In genomic region chr5:151051066-151051930, GRCh38 we compare ENCODE assay signal across 8 cellular contexts. TPM values are rescaled to one million over a fixed set of nuclear protein-coding genes. Genes with fewer than 3 reads are reported as not detected.
A peak's percentile ranks its signal among the peaks of the same experiment; 100 is the strongest.
DNase-seq lines count a peak whose midpoint lies in the region; ATAC-seq and TF ChIP-seq lines count a peak whose summit lies in the region.

No MANE protein-coding gene starts in this region.

- intact Hi-C loops in left colon (cut with DNase I, micrococcal nuclease): loop anchor here (2.0 to 10.0 kb wide), 4 partner anchors 49 to 194 kb away; no protein-coding TSS in a partner anchor

- peaks cover 10% of the 10 kb centered on the region for H3K36me3 Mint-ChIP-seq in HFFc6 (ENCODE audit: low read depth)
- H3K36me3 Mint-ChIP-seq in central memory CD8-positive, alpha-beta T cell (ENCODE audit: insufficient read depth): peaks cover 73% of the 10 kb centered on the region

- H3K4me1 Mint-ChIP-seq in HFFc6 (ENCODE audit: low read depth): peaks cover 24% of the 10 kb centered on the region
- H3K4me1 Mint-ChIP-seq in central memory CD8-positive, alpha-beta T cell: peaks cover 34% of the 10 kb centered on the region

- TF ChIP-seq CTCF in GM12873 (IDR thresholded peaks at IDR 0.05; ENCODE audit: insufficient read depth, low read depth, low read length, missing control alignments) (peak; percentile 91), HFFc6 (IDR thresholded peaks at IDR 0.05) (peak; percentile 94)

- no peak overlapping the region for H3K4me3 Mint-ChIP-seq in HFFc6
- no peak overlapping the region for H3K4me3 Mint-ChIP-seq in central memory CD8-positive, alpha-beta T cell

- peak overlapping the region; percentile 39 for H3K27ac Mint-ChIP-seq in HFFc6
- no peak overlapping the region for H3K27ac Mint-ChIP-seq in central memory CD8-positive, alpha-beta T cell (ENCODE audit: low read depth)

- H3K27me3 Mint-ChIP-seq in HFFc6 (ENCODE audit: insufficient read depth): no peaks in the 10 kb centered on the region
- H3K27me3 Mint-ChIP-seq in central memory CD8-positive, alpha-beta T cell: no peaks in the 10 kb centered on the region

- DNase-seq in HFFc6 (peak; percentile 69), NCI-H1694 treated with DMSO at 0.1 percent for 48 hours (lab: John Stamatoyannopoulos, UW) (peak; percentile 48), left colon (peak; percentile 78 to 92), DMS153 treated with DMSO at 0.1 percent for 48 hours (lab: John Stamatoyannopoulos, UW; ENCODE audit: unreplicated experiment) (no peak)
- peak; percentile 59 to 60 for DNase-seq in central memory CD8-positive, alpha-beta T cell (ENCODE audit: low spot score in 2 of 2)
- peak; percentile 74 for DNase-seq in stimulated activated CD4-positive, alpha-beta T cell treated with anti-CD3 and anti-CD28 coated beads, Interleukin-4, amount 100 ng/mL, for 1 hour

- H3K9me3 Mint-ChIP-seq in HFFc6: no peaks in the 10 kb centered on the region
- no peaks in the 10 kb centered on the region for H3K9me3 Mint-ChIP-seq in central memory CD8-positive, alpha-beta T cell

- ATAC-seq in activated CD4-positive, CD25-positive, alpha-beta regulatory T cell treated with anti-CD3 and anti-CD28 coated beads, Interleukin-2, amount 50 U/mL, for 24 hours: peak; percentile 74 to 79
- ATAC-seq in central memory CD8-positive, alpha-beta T cell (replicated peaks; ENCODE audit: extremely low read depth, poor library complexity, severe bottlenecking): peak; percentile 73
- peak; percentile 70 for ATAC-seq in left colon

RNA-seq across cellular contexts. Expression of gene TNIP1, which starts 29.5 kb away (rescaled TPM):
- total RNA-seq in HFFc6 (2021; fragmentation: NEBNext Ultra II Directional; extraction: Animal tissue kit (Norgen Biotek cat#: 25700)): 100 to 1,000 TPM in 1 of 6 experiments, 10 to 100 TPM in 5; 81.5 to 105 (median 89.5) TPM
- 100 to 1,000 TPM; 200 to 215 TPM for total RNA-seq in left colon

RNA-seq across cellular contexts. Expression of gene GPX3, which starts 30.9 kb away (rescaled TPM):
- total RNA-seq in HFFc6 (2021; fragmentation: NEBNext Ultra II Directional; extraction: Animal tissue kit (Norgen Biotek cat#: 25700)): 1 to 10 TPM in 1 of 6 experiments, under 1 TPM in 5; 0.66 to 1.2 (median 0.77) TPM
- 100 to 1,000 TPM; 106 to 174 TPM for total RNA-seq in left colon

Comparison
In these comparisons a context has a peak if more than half of its experiments do, and no peak if none do; other contexts are left out.
1. RNA of gene GPX3, which starts 30.9 kb away (total RNA-seq): 106 to 174 TPM in left colon; 0.66 to 1.2 TPM in HFFc6; every median in the first group is over 10 times any median in the second.
2. Peak in every context shown above with its lines, with median percentiles within 50 percentile points of each other: ATAC-seq.